In genomic region chr6:28848756-28849155, GRCh38 we compare ENCODE assay signal across 8 cellular contexts.
A peak's percentile ranks its signal among the peaks of the same experiment; 100 is the strongest.
DNase-seq lines count a peak whose midpoint lies in the region; ATAC-seq and TF ChIP-seq lines count a peak whose summit lies in the region.
"Not testable (repeated sequence)": the region's sequence is repeated elsewhere in the genome, so short reads cannot be mapped to it uniquely, and the experiment has no call there.

No MANE protein-coding gene starts in this region.

- H3K4me3 ChIP-seq in H7 (ENCODE audit: insufficient read depth, low read depth, low read length), result peak overlapping the region; percentile 46
- not testable (repeated sequence) for H3K4me3 ChIP-seq in cardiac muscle cell

- H3K27me3 Mint-ChIP-seq in CD4-positive, alpha-beta T cell, result peaks cover 20% of the 10 kb centered on the region

- not testable (repeated sequence) for ATAC-seq in CD4-positive, alpha-beta T cell (ENCODE audit: poor library complexity)

- not testable (repeated sequence) for H3K27ac ChIP-seq in CD4-positive, alpha-beta T cell (ENCODE audit: low read depth, low read length); cardiac muscle cell

- peak; percentile 57 for TF ChIP-seq CTCF in CD4-positive, alpha-beta T cell (IDR thresholded peaks at IDR 0.05)
- peak; percentile 6 for TF ChIP-seq CTCF in cardiac muscle cell (IDR thresholded peaks at IDR 0.05; ENCODE audit: low read depth, low read length)

- intact Hi-C loops in CD4-positive, alpha-beta T cell (cut with DNase I, micrococcal nuclease), result loop anchor here in 1 of 2 experiments (1.0 kb wide), 1 partner anchor 92 kb away; no protein-coding TSS in a partner anchor

- H3K4me1 Mint-ChIP-seq in CD4-positive, alpha-beta T cell (ENCODE audit: low read depth), result not testable (repeated sequence)

- H3K9me3 Mint-ChIP-seq in CD4-positive, alpha-beta T cell, result not testable (repeated sequence)

- H3K4me1 ChIP-seq in cardiac muscle cell (ENCODE audit: low read depth), result not testable (repeated sequence)

- CTCF ChIA-PET in CD4-positive, alpha-beta T cell (lab: Charles Lee), result interaction anchor here (0.6 to 1.5 kb wide), 4 partner anchors 12 to 90 kb away, joined by 3 to 4 read pairs (median 4); no protein-coding TSS in a partner anchor

- POLR2A ChIA-PET in CD4-positive, alpha-beta T cell (lab: Charles Lee), result interaction anchor here (1.0 to 2.4 kb wide), 5 partner anchors 11 to 92 kb away, joined by 3 to 9 read pairs (median 8); partner anchors contain the start of gene TRIM27

- not testable (repeated sequence) for H3K27me3 ChIP-seq in CD4-positive, alpha-beta T cell (ENCODE audit: control insufficient read depth, insufficient read depth, low read length); H7 (ENCODE audit: control insufficient read depth, insufficient read depth, low read length); cardiac muscle cell

- peak; percentile 31 to 69 (median 47) for DNase-seq in CD4-positive, alpha-beta T cell
- DNase-seq in H7, result peak; percentile 59
- DNase-seq in NCI-H82 (lab: John Stamatoyannopoulos, UW), result peak; percentile 60
- DNase-seq in T-helper 1 cell, result peak in 3 of 5 donors; percentile 26 to 43 (median 27)
- DNase-seq in activated CD4-positive, alpha-beta T cell treated with anti-CD3 and anti-CD28 coated beads, Interleukin-2, amount 50 U/mL, for 48 hours, result peak; percentile 29 to 36
- peak; percentile 41 for DNase-seq in activated gamma-delta T cell treated with Interleukin-2 at 50 U/mL for 16 hours
- not testable (repeated sequence) for DNase-seq in cardiac muscle cell (ENCODE audit: low read depth in 1 of 2, low spot score in 1 of 2)
- DNase-seq in stimulated activated CD4-positive, alpha-beta T cell treated with anti-CD3 and anti-CD28 coated beads, Interleukin-4, amount 100 ng/mL, for 24 hours, result peak; percentile 24

- H3K36me3 Mint-ChIP-seq in CD4-positive, alpha-beta T cell (ENCODE audit: low read depth), result not testable (repeated sequence)

- not testable (repeated sequence) for H3K9me3 ChIP-seq in CD4-positive, alpha-beta T cell (ENCODE audit: control insufficient read depth, low read length); cardiac muscle cell (ENCODE audit: low read depth)

- H3K27ac Mint-ChIP-seq in CD4-positive, alpha-beta T cell, result not testable (repeated sequence)

- not testable (repeated sequence) for H3K4me3 Mint-ChIP-seq in CD4-positive, alpha-beta T cell

- H3K36me3 ChIP-seq in H7 (replicated peaks; ENCODE audit: control insufficient read depth, insufficient read depth, low read length); cardiac muscle cell: not testable (repeated sequence)
